ENCODE assay signal across 1 cellular context in the genomic region with DNA sequence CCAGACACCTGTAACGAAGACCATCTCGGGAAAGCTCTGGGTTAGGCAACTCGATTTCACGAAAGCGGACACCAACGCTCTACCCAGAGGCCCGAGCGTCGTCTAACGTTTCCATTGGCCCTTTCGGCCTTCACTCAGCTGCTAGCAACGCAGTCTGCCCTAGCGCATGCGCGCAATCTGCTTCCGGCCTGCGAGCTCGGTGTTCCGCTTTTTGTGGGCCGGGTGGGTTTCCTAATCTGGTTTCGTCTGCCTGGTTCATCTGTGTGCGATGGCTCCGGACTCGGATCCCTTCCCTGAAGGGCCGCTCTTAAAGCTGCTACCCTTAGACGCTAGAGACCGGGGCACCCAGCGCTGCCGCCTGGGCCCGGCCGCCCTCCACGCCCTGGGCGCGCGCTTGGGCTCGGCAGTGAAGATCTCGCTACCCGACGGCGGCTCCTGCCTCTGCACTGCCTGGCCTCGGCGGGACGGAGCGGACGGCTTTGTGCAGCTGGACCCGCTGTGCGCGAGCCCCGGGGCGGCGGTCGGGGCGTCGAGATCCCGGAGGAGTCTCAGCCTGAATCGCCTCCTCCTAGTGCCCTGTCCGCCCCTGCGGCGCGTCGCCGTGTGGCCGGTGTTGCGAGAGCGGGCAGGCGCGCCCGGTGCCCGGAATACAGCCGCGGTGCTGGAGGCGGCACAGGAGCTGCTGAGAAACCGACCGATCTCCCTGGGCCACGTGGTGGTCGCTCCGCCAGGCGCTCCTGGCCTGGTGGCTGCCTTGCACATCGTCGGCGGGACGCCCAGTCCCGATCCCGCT.
TF ChIP-seq lines count a peak whose summit lies in the region.

No MANE protein-coding gene starts in this region.

TF ChIP-seq in GM12878, 131 proteins besides CTCF, POLR2A, EP300 and RAD21 (continued from another document and continues in another):
- TF ChIP-seq, protein P1, sequence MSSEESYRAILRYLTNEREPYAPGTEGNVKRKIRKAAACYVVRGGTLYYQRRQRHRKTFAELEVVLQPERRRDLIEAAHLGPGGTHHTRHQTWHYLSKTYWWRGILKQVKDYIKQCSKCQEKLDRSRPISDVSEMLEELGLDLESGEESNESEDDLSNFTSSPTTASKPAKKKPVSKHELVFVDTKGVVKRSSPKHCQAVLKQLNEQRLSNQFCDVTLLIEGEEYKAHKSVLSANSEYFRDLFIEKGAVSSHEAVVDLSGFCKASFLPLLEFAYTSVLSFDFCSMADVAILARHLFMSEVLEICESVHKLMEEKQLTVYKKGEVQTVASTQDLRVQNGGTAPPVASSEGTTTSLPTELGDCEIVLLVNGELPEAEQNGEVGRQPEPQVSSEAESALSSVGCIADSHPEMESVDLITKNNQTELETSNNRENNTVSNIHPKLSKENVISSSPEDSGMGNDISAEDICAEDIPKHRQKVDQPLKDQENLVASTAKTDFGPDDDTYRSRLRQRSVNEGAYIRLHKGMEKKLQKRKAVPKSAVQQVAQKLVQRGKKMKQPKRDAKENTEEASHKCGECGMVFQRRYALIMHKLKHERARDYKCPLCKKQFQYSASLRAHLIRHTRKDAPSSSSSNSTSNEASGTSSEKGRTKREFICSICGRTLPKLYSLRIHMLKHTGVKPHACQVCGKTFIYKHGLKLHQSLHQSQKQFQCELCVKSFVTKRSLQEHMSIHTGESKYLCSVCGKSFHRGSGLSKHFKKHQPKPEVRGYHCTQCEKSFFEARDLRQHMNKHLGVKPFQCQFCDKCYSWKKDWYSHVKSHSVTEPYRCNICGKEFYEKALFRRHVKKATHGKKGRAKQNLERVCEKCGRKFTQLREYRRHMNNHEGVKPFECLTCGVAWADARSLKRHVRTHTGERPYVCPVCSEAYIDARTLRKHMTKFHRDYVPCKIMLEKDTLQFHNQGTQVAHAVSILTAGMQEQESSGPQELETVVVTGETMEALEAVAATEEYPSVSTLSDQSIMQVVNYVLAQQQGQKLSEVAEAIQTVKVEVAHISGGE (CRISPR knock-in tag; IDR thresholded peaks at IDR 0.05) = peak; percentile 89
- TF ChIP-seq NFIC (IDR thresholded peaks at IDR 0.05; ENCODE audit: low read depth, low read length) (no peak), HCFC1 (IDR thresholded peaks at IDR 0.05; ENCODE audit: low read length) (peak; percentile 76), IRF4 (IDR thresholded peaks at IDR 0.05; ENCODE audit: low read depth, low read length) (peak; percentile 19; the same call in 1 of the 2 replicates), RAD51 (IDR thresholded peaks at IDR 0.05) (no peak), BMI1 (IDR thresholded peaks at IDR 0.05; ENCODE audit: borderline replicate concordance) (no peak), EED (IDR thresholded peaks at IDR 0.05; ENCODE audit: low read depth) (no peak), CREB1 (IDR thresholded peaks at IDR 0.05; ENCODE audit: low read depth) (peak; percentile 91), SMC3 (IDR thresholded peaks at IDR 0.05; ENCODE audit: borderline replicate concordance, low read length) (no peak), SMAD1 (IDR thresholded peaks at IDR 0.05; ENCODE audit: low read depth, partially characterized antibody) (no peak), TAF1 (IDR thresholded peaks at IDR 0.05; ENCODE audit: borderline replicate concordance, low read depth, low read length) (peak; percentile 74; the same call in 1 of the 2 replicates), MEF2A (IDR thresholded peaks at IDR 0.05; ENCODE audit: insufficient read depth, low read depth, low read length) (no peak), ZSCAN29 (IDR thresholded peaks at IDR 0.05) (0 out of 2 replicates have a peak, but pooled peaks have one; percentile 75), RB1 (IDR thresholded peaks at IDR 0.05; ENCODE audit: borderline replicate concordance) (no peak; the same call in 1 of the 2 replicates), BRCA1 (IDR thresholded peaks at IDR 0.05; ENCODE audit: low read depth, low read length) (no peak), POLR2AphosphoS2 (IDR thresholded peaks at IDR 0.05; ENCODE audit: low read depth, low read length) (peak; percentile 96), ATF7 (IDR thresholded peaks at IDR 0.05; ENCODE audit: low read depth) (0 out of 2 replicates have a peak, but pooled peaks have one; percentile 40), MXI1 (IDR thresholded peaks at IDR 0.05; ENCODE audit: low read depth, low read length) (peak; percentile 66; the same call in 1 of the 2 replicates), CBX5 (IDR thresholded peaks at IDR 0.05; ENCODE audit: low read depth) (peak; percentile 90; the same call in 1 of the 2 replicates), TARDBP (IDR thresholded peaks at IDR 0.05; ENCODE audit: borderline replicate concordance) (no peak), IKZF1 (conservative IDR thresholded peaks at IDR 0.05) (peak; percentile 88), LARP7 (IDR thresholded peaks at IDR 0.05) (peak; percentile 80; the same call in 1 of the 2 replicates), WRNIP1 (IDR thresholded peaks at IDR 0.05; ENCODE audit: borderline replicate concordance, low read depth, low read length) (peak; percentile 86; the same call in 1 of the 2 replicates), POU2F2 (IDR thresholded peaks at IDR 0.05; ENCODE audit: borderline replicate concordance, low read depth, low read length) (peak; percentile 45; the same call in 1 of the 3 replicates), CREM (IDR thresholded peaks at IDR 0.05; ENCODE audit: low read depth) (peak; percentile 77; the same call in 1 of the 2 replicates), TCF12 (IDR thresholded peaks at IDR 0.05; ENCODE audit: low read depth, low read length) (0 out of 2 replicates have a peak, but pooled peaks have one; percentile 32), NFYA (IDR thresholded peaks at IDR 0.05; ENCODE audit: borderline replicate concordance, low read depth, low read length) (peak; percentile 36; the same call in 1 of the 2 replicates), SPI1 (IDR thresholded peaks at IDR 0.05; ENCODE audit: borderline replicate concordance, insufficient read depth, low read depth, low read length) (peak; percentile 88), TCF7 (IDR thresholded peaks at IDR 0.05; ENCODE audit: borderline replicate concordance) (no peak), SIX5 (IDR thresholded peaks at IDR 0.05; ENCODE audit: low read depth, low read length, severe bottlenecking) (peak; percentile 36), SP1 (IDR thresholded peaks at IDR 0.05; ENCODE audit: low read depth, low read length) (peak; percentile 93), EGR1 (IDR thresholded peaks at IDR 0.05; ENCODE audit: borderline replicate concordance in 1 of 2, low read depth in 2 of 2, low read length in 2 of 2) (peak in 1 of 2 experiments; percentile 16; a peak in 1 of 3 replicates)
- TF ChIP-seq, protein P2, sequence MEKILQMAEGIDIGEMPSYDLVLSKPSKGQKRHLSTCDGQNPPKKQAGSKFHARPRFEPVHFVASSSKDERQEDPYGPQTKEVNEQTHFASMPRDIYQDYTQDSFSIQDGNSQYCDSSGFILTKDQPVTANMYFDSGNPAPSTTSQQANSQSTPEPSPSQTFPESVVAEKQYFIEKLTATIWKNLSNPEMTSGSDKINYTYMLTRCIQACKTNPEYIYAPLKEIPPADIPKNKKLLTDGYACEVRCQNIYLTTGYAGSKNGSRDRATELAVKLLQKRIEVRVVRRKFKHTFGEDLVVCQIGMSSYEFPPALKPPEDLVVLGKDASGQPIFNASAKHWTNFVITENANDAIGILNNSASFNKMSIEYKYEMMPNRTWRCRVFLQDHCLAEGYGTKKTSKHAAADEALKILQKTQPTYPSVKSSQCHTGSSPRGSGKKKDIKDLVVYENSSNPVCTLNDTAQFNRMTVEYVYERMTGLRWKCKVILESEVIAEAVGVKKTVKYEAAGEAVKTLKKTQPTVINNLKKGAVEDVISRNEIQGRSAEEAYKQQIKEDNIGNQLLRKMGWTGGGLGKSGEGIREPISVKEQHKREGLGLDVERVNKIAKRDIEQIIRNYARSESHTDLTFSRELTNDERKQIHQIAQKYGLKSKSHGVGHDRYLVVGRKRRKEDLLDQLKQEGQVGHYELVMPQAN (conservative IDR thresholded peaks at IDR 0.05) = 0 out of 2 replicates have a peak, but pooled peaks have one; percentile 23
- TF ChIP-seq, protein P3, sequence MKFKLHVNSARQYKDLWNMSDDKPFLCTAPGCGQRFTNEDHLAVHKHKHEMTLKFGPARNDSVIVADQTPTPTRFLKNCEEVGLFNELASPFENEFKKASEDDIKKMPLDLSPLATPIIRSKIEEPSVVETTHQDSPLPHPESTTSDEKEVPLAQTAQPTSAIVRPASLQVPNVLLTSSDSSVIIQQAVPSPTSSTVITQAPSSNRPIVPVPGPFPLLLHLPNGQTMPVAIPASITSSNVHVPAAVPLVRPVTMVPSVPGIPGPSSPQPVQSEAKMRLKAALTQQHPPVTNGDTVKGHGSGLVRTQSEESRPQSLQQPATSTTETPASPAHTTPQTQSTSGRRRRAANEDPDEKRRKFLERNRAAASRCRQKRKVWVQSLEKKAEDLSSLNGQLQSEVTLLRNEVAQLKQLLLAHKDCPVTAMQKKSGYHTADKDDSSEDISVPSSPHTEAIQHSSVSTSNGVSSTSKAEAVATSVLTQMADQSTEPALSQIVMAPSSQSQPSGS (IDR thresholded peaks at IDR 0.05; ENCODE audit: low read length) = no peak
- TF ChIP-seq, protein P4, sequence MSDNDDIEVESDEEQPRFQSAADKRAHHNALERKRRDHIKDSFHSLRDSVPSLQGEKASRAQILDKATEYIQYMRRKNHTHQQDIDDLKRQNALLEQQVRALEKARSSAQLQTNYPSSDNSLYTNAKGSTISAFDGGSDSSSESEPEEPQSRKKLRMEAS (IDR thresholded peaks at IDR 0.05; ENCODE audit: low read depth, low read length) = peak; percentile 29; the same call in 1 of the 2 replicates
- TF ChIP-seq, protein P5, sequence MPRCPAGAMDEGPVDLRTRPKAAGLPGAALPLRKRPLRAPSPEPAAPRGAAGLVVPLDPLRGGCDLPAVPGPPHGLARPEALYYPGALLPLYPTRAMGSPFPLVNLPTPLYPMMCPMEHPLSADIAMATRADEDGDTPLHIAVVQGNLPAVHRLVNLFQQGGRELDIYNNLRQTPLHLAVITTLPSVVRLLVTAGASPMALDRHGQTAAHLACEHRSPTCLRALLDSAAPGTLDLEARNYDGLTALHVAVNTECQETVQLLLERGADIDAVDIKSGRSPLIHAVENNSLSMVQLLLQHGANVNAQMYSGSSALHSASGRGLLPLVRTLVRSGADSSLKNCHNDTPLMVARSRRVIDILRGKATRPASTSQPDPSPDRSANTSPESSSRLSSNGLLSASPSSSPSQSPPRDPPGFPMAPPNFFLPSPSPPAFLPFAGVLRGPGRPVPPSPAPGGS (IDR thresholded peaks at IDR 0.05; ENCODE audit: borderline replicate concordance, insufficient read depth, low read depth, low read length, poor library complexity, severe bottlenecking) = no peak
- TF ChIP-seq, protein P6, sequence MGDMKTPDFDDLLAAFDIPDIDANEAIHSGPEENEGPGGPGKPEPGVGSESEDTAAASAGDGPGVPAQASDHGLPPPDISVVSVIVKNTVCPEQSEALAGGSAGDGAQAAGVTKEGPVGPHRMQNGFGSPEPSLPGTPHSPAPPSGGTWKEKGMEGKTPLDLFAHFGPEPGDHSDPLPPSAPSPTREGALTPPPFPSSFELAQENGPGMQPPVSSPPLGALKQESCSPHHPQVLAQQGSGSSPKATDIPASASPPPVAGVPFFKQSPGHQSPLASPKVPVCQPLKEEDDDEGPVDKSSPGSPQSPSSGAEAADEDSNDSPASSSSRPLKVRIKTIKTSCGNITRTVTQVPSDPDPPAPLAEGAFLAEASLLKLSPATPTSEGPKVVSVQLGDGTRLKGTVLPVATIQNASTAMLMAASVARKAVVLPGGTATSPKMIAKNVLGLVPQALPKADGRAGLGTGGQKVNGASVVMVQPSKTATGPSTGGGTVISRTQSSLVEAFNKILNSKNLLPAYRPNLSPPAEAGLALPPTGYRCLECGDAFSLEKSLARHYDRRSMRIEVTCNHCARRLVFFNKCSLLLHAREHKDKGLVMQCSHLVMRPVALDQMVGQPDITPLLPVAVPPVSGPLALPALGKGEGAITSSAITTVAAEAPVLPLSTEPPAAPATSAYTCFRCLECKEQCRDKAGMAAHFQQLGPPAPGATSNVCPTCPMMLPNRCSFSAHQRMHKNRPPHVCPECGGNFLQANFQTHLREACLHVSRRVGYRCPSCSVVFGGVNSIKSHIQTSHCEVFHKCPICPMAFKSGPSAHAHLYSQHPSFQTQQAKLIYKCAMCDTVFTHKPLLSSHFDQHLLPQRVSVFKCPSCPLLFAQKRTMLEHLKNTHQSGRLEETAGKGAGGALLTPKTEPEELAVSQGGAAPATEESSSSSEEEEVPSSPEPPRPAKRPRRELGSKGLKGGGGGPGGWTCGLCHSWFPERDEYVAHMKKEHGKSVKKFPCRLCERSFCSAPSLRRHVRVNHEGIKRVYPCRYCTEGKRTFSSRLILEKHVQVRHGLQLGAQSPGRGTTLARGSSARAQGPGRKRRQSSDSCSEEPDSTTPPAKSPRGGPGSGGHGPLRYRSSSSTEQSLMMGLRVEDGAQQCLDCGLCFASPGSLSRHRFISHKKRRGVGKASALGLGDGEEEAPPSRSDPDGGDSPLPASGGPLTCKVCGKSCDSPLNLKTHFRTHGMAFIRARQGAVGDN (IDR thresholded peaks at IDR 0.05) = peak; percentile 75; the same call in 1 of the 2 replicates
- TF ChIP-seq, protein P7, sequence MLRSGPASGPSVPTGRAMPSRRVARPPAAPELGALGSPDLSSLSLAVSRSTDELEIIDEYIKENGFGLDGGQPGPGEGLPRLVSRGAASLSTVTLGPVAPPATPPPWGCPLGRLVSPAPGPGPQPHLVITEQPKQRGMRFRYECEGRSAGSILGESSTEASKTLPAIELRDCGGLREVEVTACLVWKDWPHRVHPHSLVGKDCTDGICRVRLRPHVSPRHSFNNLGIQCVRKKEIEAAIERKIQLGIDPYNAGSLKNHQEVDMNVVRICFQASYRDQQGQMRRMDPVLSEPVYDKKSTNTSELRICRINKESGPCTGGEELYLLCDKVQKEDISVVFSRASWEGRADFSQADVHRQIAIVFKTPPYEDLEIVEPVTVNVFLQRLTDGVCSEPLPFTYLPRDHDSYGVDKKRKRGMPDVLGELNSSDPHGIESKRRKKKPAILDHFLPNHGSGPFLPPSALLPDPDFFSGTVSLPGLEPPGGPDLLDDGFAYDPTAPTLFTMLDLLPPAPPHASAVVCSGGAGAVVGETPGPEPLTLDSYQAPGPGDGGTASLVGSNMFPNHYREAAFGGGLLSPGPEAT (IDR thresholded peaks at IDR 0.05; ENCODE audit: low read depth) = 0 out of 2 replicates have a peak, but pooled peaks have one; percentile 61
- TF ChIP-seq, protein P8, sequence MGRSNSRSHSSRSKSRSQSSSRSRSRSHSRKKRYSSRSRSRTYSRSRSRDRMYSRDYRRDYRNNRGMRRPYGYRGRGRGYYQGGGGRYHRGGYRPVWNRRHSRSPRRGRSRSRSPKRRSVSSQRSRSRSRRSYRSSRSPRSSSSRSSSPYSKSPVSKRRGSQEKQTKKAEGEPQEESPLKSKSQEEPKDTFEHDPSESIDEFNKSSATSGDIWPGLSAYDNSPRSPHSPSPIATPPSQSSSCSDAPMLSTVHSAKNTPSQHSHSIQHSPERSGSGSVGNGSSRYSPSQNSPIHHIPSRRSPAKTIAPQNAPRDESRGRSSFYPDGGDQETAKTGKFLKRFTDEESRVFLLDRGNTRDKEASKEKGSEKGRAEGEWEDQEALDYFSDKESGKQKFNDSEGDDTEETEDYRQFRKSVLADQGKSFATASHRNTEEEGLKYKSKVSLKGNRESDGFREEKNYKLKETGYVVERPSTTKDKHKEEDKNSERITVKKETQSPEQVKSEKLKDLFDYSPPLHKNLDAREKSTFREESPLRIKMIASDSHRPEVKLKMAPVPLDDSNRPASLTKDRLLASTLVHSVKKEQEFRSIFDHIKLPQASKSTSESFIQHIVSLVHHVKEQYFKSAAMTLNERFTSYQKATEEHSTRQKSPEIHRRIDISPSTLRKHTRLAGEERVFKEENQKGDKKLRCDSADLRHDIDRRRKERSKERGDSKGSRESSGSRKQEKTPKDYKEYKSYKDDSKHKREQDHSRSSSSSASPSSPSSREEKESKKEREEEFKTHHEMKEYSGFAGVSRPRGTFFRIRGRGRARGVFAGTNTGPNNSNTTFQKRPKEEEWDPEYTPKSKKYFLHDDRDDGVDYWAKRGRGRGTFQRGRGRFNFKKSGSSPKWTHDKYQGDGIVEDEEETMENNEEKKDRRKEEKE (IDR thresholded peaks at IDR 0.05) = no peak
